Comparison of ENCODE assay signal across 24 cellular contexts in the genomic region with DNA sequence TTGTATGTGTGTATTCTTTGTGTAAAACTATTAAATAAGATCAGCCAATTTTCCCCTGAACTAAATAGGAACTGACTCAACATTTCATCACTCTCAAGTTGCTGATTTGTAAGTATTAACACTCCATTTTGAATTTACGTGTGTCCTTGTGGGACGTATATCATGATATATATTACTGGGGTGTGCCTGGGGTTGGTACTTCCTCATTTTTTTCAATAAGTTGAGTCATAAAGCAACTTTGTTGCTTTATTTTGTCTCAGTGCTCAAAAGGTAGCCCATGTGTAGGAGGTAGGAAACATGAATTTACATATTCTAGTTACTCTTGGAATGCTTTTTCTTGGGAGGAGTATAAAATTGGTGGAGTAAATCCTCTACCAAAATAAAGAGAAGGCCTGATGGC.
"Had no signal": no experiment of that assay in that cellular context is flagged by ENCODE, and none has a peak within 500 bp of the region (broad histone marks: within the 10 kb centered on the region; RNA-seq: fewer than 3 reads in every experiment).

No MANE protein-coding gene starts in this region.

- DNase-seq: activated CD4-positive, alpha-beta T cell treated with anti-CD3 and anti-CD28 coated beads, Interleukin-2, amount 10 ng/mL, durations not matched to agents 24 days and 14 days; activated CD4-positive, CD25-positive, alpha-beta regulatory T cell; activated CD8-positive, alpha-beta T cell treated with anti-CD3 and anti-CD28 coated beads, Interleukin-2, amount 10 ng/mL, durations not matched to agents 7 days and 5 days; activated naive CD4-positive, alpha-beta T cell treated with anti-CD3 and anti-CD28 coated beads, Interleukin-2, amount 10 ng/mL, durations not matched to agents 7 days and 5 days; activated naive CD8-positive, alpha-beta T cell treated with anti-CD3 and anti-CD28 coated beads, Interleukin-2, amount 50 U/mL, for 24 hours; activated T-cell treated with anti-CD3 and anti-CD28 coated beads, Interleukin-2, amount 50 U/mL, for 24 hours; anterior cingulate cortex; brain microvascular endothelial cell; colonic mucosa; endodermal cell; erythroblast; hypothalamus; islet precursor cell; natural killer cell; ovary; right lobe of liver; small intestine; stimulated activated CD4-positive, alpha-beta T cell treated with anti-CD3 and anti-CD28 coated beads, Interleukin-15, amount 100 ng/mL, for 24 hours; stimulated activated CD4-positive, alpha-beta T cell treated with anti-CD3 and anti-CD28 coated beads, Interleukin-2, amount 100 ng/mL, for 48 hours; trophoblast cell had no signal

- H3K36me3 Mint-ChIP-seq: activated naive CD4-positive, alpha-beta T cell treated with anti-CD3 and anti-CD28 coated beads, Interleukin-2, amount 10 ng/mL, durations not matched to agents 7 days and 5 days; natural killer cell had no signal

- H3K4me1 Mint-ChIP-seq: activated CD4-positive, alpha-beta T cell treated with anti-CD3 and anti-CD28 coated beads, Interleukin-2, amount 10 ng/mL, durations not matched to agents 24 days and 14 days; activated naive CD4-positive, alpha-beta T cell treated with anti-CD3 and anti-CD28 coated beads, Interleukin-2, amount 10 ng/mL, durations not matched to agents 7 days and 5 days; activated naive CD8-positive, alpha-beta T cell treated with anti-CD3 and anti-CD28 coated beads, Interleukin-2, amount 50 U/mL, for 24 hours; central memory CD8-positive, alpha-beta T cell; natural killer cell had no signal

- H3K9me3 Mint-ChIP-seq: activated CD4-positive, alpha-beta T cell treated with anti-CD3 and anti-CD28 coated beads, Interleukin-2, amount 10 ng/mL, durations not matched to agents 24 days and 14 days; activated naive CD4-positive, alpha-beta T cell treated with anti-CD3 and anti-CD28 coated beads, Interleukin-2, amount 10 ng/mL, durations not matched to agents 7 days and 5 days; activated naive CD8-positive, alpha-beta T cell treated with anti-CD3 and anti-CD28 coated beads, Interleukin-2, amount 50 U/mL, for 24 hours; activated T-cell treated with anti-CD3 and anti-CD28 coated beads, Interleukin-2, amount 50 U/mL, for 24 hours; endodermal cell; natural killer cell; stimulated activated naive CD8-positive, alpha-beta T cell treated with anti-CD3 and anti-CD28 coated beads, Interleukin-15, Interleukin-2, amounts not matched to agents 100 ng/mL and 50 ng/mL, for 24 hours had no signal

- H3K27ac ChIP-seq: brain microvascular endothelial cell, colonic mucosa, ovary, right lobe of liver, suprapubic skin had no signal

- H3K27me3 ChIP-seq: brain microvascular endothelial cell, colonic mucosa, ovary, right lobe of liver, suprapubic skin had no signal

- H3K4me3 Mint-ChIP-seq: activated CD4-positive, alpha-beta T cell treated with anti-CD3 and anti-CD28 coated beads, Interleukin-2, amount 10 ng/mL, durations not matched to agents 24 days and 14 days; activated CD8-positive, alpha-beta T cell treated with anti-CD3 and anti-CD28 coated beads, Interleukin-2, amount 10 ng/mL, durations not matched to agents 7 days and 5 days; activated naive CD4-positive, alpha-beta T cell treated with anti-CD3 and anti-CD28 coated beads, Interleukin-2, amount 10 ng/mL, durations not matched to agents 7 days and 5 days; activated naive CD8-positive, alpha-beta T cell treated with anti-CD3 and anti-CD28 coated beads, Interleukin-2, amount 50 U/mL, for 24 hours; activated T-cell treated with anti-CD3 and anti-CD28 coated beads, Interleukin-2, amount 50 U/mL, for 24 hours; central memory CD8-positive, alpha-beta T cell; endodermal cell; natural killer cell; stimulated activated naive CD8-positive, alpha-beta T cell treated with anti-CD3 and anti-CD28 coated beads, Interleukin-15, Interleukin-2, amounts not matched to agents 100 ng/mL and 50 ng/mL, for 24 hours had no signal

- ATAC-seq: activated CD8-positive, alpha-beta T cell treated with anti-CD3 and anti-CD28 coated beads, Interleukin-2, amount 10 ng/mL, durations not matched to agents 7 days and 5 days; activated naive CD8-positive, alpha-beta T cell treated with anti-CD3 and anti-CD28 coated beads, Interleukin-2, amount 50 U/mL, for 24 hours; natural killer cell; right lobe of liver had no signal

- H3K27me3 Mint-ChIP-seq: activated T-cell treated with anti-CD3 and anti-CD28 coated beads, Interleukin-2, amount 50 U/mL, for 24 hours had no signal

- H3K9me3 ChIP-seq: colonic mucosa, ovary, right lobe of liver, suprapubic skin had no signal

- H3K4me1 ChIP-seq: colonic mucosa, right lobe of liver, suprapubic skin had no signal

- H3K27ac Mint-ChIP-seq: activated CD4-positive, alpha-beta T cell treated with anti-CD3 and anti-CD28 coated beads, Interleukin-2, amount 10 ng/mL, durations not matched to agents 24 days and 14 days; activated CD8-positive, alpha-beta T cell treated with anti-CD3 and anti-CD28 coated beads, Interleukin-2, amount 10 ng/mL, durations not matched to agents 7 days and 5 days; activated naive CD4-positive, alpha-beta T cell treated with anti-CD3 and anti-CD28 coated beads, Interleukin-2, amount 10 ng/mL, durations not matched to agents 7 days and 5 days; activated naive CD8-positive, alpha-beta T cell treated with anti-CD3 and anti-CD28 coated beads, Interleukin-2, amount 50 U/mL, for 24 hours; activated T-cell treated with anti-CD3 and anti-CD28 coated beads, Interleukin-2, amount 50 U/mL, for 24 hours; endodermal cell; natural killer cell; stimulated activated naive CD8-positive, alpha-beta T cell treated with anti-CD3 and anti-CD28 coated beads, Interleukin-15, Interleukin-2, amounts not matched to agents 100 ng/mL and 50 ng/mL, for 24 hours had no signal

- H3K4me3 ChIP-seq: colonic mucosa, lung, ovary, right lobe of liver, suprapubic skin had no signal

- H3K36me3 ChIP-seq: brain microvascular endothelial cell, colonic mucosa, ovary, right lobe of liver, suprapubic skin had no signal
